23 cellular contexts compared by ENCODE assay signal in the genomic region with DNA sequence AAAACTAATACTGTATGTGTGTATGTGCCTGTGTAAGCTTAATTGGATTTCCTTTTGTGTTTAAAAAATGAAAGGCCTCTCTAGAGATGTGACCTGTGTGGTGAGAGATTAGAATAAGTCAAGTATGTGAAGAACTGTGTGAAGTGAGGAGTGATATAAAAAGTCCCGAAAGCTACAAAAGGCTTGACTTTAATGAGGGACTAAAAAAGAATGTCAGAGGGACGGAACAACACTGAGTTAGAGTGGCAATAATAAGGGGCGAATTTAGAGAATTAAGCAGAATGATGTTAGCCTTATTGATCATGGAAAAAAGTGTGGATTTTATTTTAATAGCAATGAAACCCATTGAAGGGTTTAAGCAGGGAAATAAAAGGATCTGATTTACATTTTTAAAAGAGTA.
"Had no signal": no experiment of that assay in that cellular context is flagged by ENCODE, and none has a peak within 500 bp of the region (broad histone marks: within the 10 kb centered on the region; RNA-seq: fewer than 3 reads in every experiment).

No MANE protein-coding gene starts in this region.

- H3K4me3 ChIP-seq: coronary artery, dorsolateral prefrontal cortex, esophagus muscularis mucosa, gastroesophageal sphincter, heart left ventricle, hepatocyte, left lung, lower lobe of right lung, mucosa of descending colon had no signal

- H3K4me2 ChIP-seq: hepatocyte had no signal

- H3K9me3 Mint-ChIP-seq: mesothelial cell of epicardium had no signal

- H3K27ac Mint-ChIP-seq: mesothelial cell of epicardium had no signal

- H3K9me3 ChIP-seq: esophagus muscularis mucosa, gastroesophageal sphincter, heart left ventricle, left lung, lower lobe of right lung, mucosa of descending colon had no signal

- DNase-seq: dermis blood vessel endothelial cell; dorsolateral prefrontal cortex; effector CD4-positive, alpha-beta T cell; effector memory CD4-positive, alpha-beta T cell; foreskin keratinocyte; heart left ventricle; hypothalamus; left cardiac atrium; left lung; left ventricle myocardium superior; lower lobe of right lung; mesenchymal stem cell; mucosa of descending colon had no signal

- H2AFZ ChIP-seq: hepatocyte had no signal

- H3K4me1 Mint-ChIP-seq: mesothelial cell of epicardium had no signal

- H3K27ac ChIP-seq: coronary artery, dorsolateral prefrontal cortex, esophagus muscularis mucosa, foreskin keratinocyte, gastroesophageal sphincter, heart left ventricle, hepatocyte, left lung, lower lobe of right lung had no signal

- ATAC-seq: foreskin keratinocyte, gastroesophageal sphincter, heart left ventricle, left cardiac atrium, left lung, left ventricle myocardium superior, lower lobe of right lung, mucosa of descending colon had no signal

- H3K36me3 ChIP-seq: esophagus muscularis mucosa, gastroesophageal sphincter, heart left ventricle, left lung, lower lobe of right lung had no signal

- H3K4me3 Mint-ChIP-seq: mesothelial cell of epicardium had no signal

- H3K79me2 ChIP-seq: hepatocyte had no signal

- H3K36me3 Mint-ChIP-seq: mesothelial cell of epicardium had no signal

- H3K4me1 ChIP-seq: esophagus muscularis mucosa, foreskin keratinocyte, gastroesophageal sphincter, heart left ventricle, left lung, lower lobe of right lung had no signal

- H3K27me3 ChIP-seq: dorsolateral prefrontal cortex, esophagus muscularis mucosa, foreskin keratinocyte, gastroesophageal sphincter, heart left ventricle, hepatocyte, left lung had no signal

- FAIRE-seq: colon, endothelial cell of umbilical vein, frontal cortex, islet of Langerhans, keratinocyte had no signal
